30 cellular contexts compared by ENCODE assay signal in the genomic region with DNA sequence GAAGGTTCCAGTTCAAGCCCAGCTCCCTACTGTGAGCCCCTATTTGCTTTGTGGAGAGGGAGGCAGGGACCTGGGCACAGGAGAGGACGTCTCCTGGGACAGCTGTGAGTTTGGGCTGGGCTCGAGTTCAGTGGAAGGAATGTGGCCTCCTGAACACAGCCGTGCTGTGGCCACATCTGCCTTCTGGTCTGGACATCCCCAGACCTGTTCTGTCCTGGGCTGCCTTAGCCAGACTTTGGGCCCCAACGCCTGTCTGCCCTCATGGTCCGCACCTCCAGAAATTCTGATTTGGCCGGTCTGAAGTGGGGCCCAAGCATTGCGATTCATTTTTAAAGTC.
DNase-seq lines count a peak whose midpoint lies in the region; ATAC-seq, FAIRE-seq and TF ChIP-seq lines count a peak whose summit lies in the region.
"Had no signal": no experiment of that assay in that cellular context is flagged by ENCODE, and none has a peak within 500 bp of the region (broad histone marks: within the 10 kb centered on the region; RNA-seq: fewer than 3 reads in every experiment).

No MANE protein-coding gene starts in this region.

- H3K4me3 ChIP-seq in adrenal gland (no peak overlapping the region), kidney (ENCODE audit: low read length in 2 of 2) (no peak overlapping the region), smooth muscle cell (no peak overlapping the region)
- H3K4me3 ChIP-seq: A549, GM23248, heart right ventricle, left lung, mucosa of descending colon, neural progenitor cell, prostate gland, skin epidermis, tibial artery had no signal

- no peak overlapping the region for H3K4me2 ChIP-seq in smooth muscle cell
- H3K4me2 ChIP-seq: neural progenitor cell had no signal

- no peak for TF ChIP-seq POLR2A in adrenal gland (IDR thresholded peaks at IDR 0.05)

- FAIRE-seq in kidney (lab: Jason Lieb, UNC): no peak
- FAIRE-seq: A549 had no signal

- no peaks in the 10 kb centered on the region for H3K9me3 Mint-ChIP-seq in activated CD8-positive, alpha-beta memory T cell treated with anti-CD3 and anti-CD28 coated beads, Interleukin-2, amount 10 ng/mL, durations not matched to agents 7 days and 5 days (ENCODE audit: low read depth)
- H3K9me3 Mint-ChIP-seq: dendritic cell treated with granulocyte-macrophage colony-stimulating factor and Interleukin-4, amounts not matched to agents 40 ng/mL and 50 ng/mL, for 4 days; neural progenitor cell had no signal

- DNase-seq in activated CD8-positive, alpha-beta memory T cell treated with anti-CD3 and anti-CD28 coated beads, Interleukin-2, amount 10 ng/mL, durations not matched to agents 7 days and 5 days: no peak
- no peak for DNase-seq in activated CD8-positive, alpha-beta memory T cell treated with anti-CD3 and anti-CD28 coated beads, Interleukin-2, amount 50 U/mL, for 4 hours
- no peak for DNase-seq in adrenal gland
- DNase-seq in kidney: peak; percentile 52
- no peak for DNase-seq in smooth muscle cell (lab: John Stamatoyannopoulos, UW; ENCODE audit: unreplicated experiment)
- no peak for DNase-seq in NOMO-1 treated with DMSO at 0.1 percent for 48 hours (lab: John Stamatoyannopoulos, UW; ENCODE audit: unreplicated experiment)
- no peak for DNase-seq in left ventricle myocardium superior
- DNase-seq: activated CD4-positive, alpha-beta T cell treated with anti-CD3 and anti-CD28 coated beads for 36 hours; activated CD8-positive, alpha-beta memory T cell treated with anti-CD3 and anti-CD28 coated beads, Interleukin-2, amount 50 U/mL, for 48 hours; activated gamma-delta T cell treated with Interleukin-2 at 50 U/mL for 16 hours; BE2C; COR-L47; GM23248; heart right ventricle; left lung; mucosa of descending colon; NCI-H1092; NCI-H2029; NCI-H345; NCI-H82; SHP77; stimulated activated CD4-positive, alpha-beta T cell treated with anti-CD3 and anti-CD28 coated beads, Interleukin-4, amount 100 ng/mL, for 24 hours; stimulated activated naive CD4-positive, alpha-beta T cell treated with Interleukin-2 at 50 U/mL for 16 hours; tibial artery had no signal

- CTCF ChIA-PET in activated CD8-positive, alpha-beta memory T cell treated with anti-CD3 and anti-CD28 coated beads, Interleukin-2, amount 10 ng/mL, durations not matched to agents 7 days and 5 days (lab: Charles Lee): interaction anchor here (0.9 to 3.3 kb wide), 3 partner anchors 8 to 29 kb away, joined by 4 to 17 read pairs (median 6); no protein-coding TSS in a partner anchor

- peaks cover 86% of the 10 kb centered on the region for H3K4me1 Mint-ChIP-seq in activated CD8-positive, alpha-beta memory T cell treated with anti-CD3 and anti-CD28 coated beads, Interleukin-2, amount 10 ng/mL, durations not matched to agents 7 days and 5 days

- peaks cover 30% of the 10 kb centered on the region for H3F3A ChIP-seq in smooth muscle cell (ENCODE audit: low read depth)

- peaks cover 83% of the 10 kb centered on the region for H3K79me2 ChIP-seq in smooth muscle cell (ENCODE audit: low read depth)

- H3K9ac ChIP-seq in kidney (ENCODE audit: low read length in 2 of 2) (no peak overlapping the region), smooth muscle cell (ENCODE audit: low read depth) (no peak overlapping the region)
- H3K9ac ChIP-seq: GM23248, neural progenitor cell had no signal

- H3K4me1 ChIP-seq in adrenal gland (replicated peaks in 1 of 2): peaks cover 24 to 47% of the 10 kb centered on the region in 2 donors
- H3K4me1 ChIP-seq in kidney (ENCODE audit: control insufficient read depth in 1 of 2, insufficient read depth in 1 of 2, low read depth in 1 of 2, low read length in 2 of 2): peaks cover 30 to 35% of the 10 kb centered on the region in 2 donors
- peaks cover 26% of the 10 kb centered on the region for H3K4me1 ChIP-seq in smooth muscle cell (ENCODE audit: low read depth)
- H3K4me1 ChIP-seq: neural progenitor cell, prostate gland, tibial artery had no signal

- peaks cover 51% of the 10 kb centered on the region for H4K20me1 ChIP-seq in smooth muscle cell (ENCODE audit: low read depth)

- WGBS in adrenal gland, 4 donors: 66 to 77% (median 72%) methylated on average over 7 of the region's 7 CpGs
- WGBS in smooth muscle cell (ENCODE audit: low lambda C conversion rate): 74% methylated on average over 7 of the region's 7 CpGs

- no peak for ATAC-seq in activated CD8-positive, alpha-beta memory T cell treated with anti-CD3 and anti-CD28 coated beads, Interleukin-2, amount 10 ng/mL, durations not matched to agents 7 days and 5 days
- ATAC-seq in HG02588 (IDR thresholded peaks at IDR 0.05; ENCODE audit: unreplicated experiment): no peak
- no peak for ATAC-seq in left ventricle myocardium superior
- ATAC-seq: A549; activated CD4-positive, alpha-beta T cell treated with anti-CD3 and anti-CD28 coated beads for 36 hours; heart right ventricle; left lung had no signal

- H3K27ac Mint-ChIP-seq in activated CD8-positive, alpha-beta memory T cell treated with anti-CD3 and anti-CD28 coated beads, Interleukin-2, amount 10 ng/mL, durations not matched to agents 7 days and 5 days: peak overlapping the region; percentile 80
- H3K27ac Mint-ChIP-seq: activated CD4-positive, alpha-beta T cell treated with anti-CD3 and anti-CD28 coated beads for 36 hours; dendritic cell treated with granulocyte-macrophage colony-stimulating factor and Interleukin-4, amounts not matched to agents 40 ng/mL and 50 ng/mL, for 4 days; neural progenitor cell had no signal

- TF ChIP-seq CTCF in adrenal gland (IDR thresholded peaks at IDR 0.05): no peak
- no peak for TF ChIP-seq CTCF in kidney (IDR thresholded peaks at IDR 0.05; ENCODE audit: borderline replicate concordance, extremely low read depth, insufficient read depth)
- no peak for TF ChIP-seq CTCF in smooth muscle cell (IDR thresholded peaks at IDR 0.05; ENCODE audit: borderline replicate concordance, insufficient read depth, poor library complexity, severe bottlenecking)

- peak overlapping the region in 4 of 5 donors; percentile 25 to 76 (median 58) for H3K27ac ChIP-seq in adrenal gland
- no peak overlapping the region for H3K27ac ChIP-seq in kidney (ENCODE audit: low read depth in 2 of 2, low read length in 2 of 2)
- H3K27ac ChIP-seq in smooth muscle cell (ENCODE audit: low read depth): peak overlapping the region; percentile 98
- H3K27ac ChIP-seq: GM23248, left lung, neural progenitor cell, prostate gland, tibial artery had no signal

- H3K4me3 Mint-ChIP-seq in activated CD8-positive, alpha-beta memory T cell treated with anti-CD3 and anti-CD28 coated beads, Interleukin-2, amount 10 ng/mL, durations not matched to agents 7 days and 5 days: no peak overlapping the region
- H3K4me3 Mint-ChIP-seq: activated CD4-positive, alpha-beta T cell treated with anti-CD3 and anti-CD28 coated beads for 36 hours; dendritic cell treated with granulocyte-macrophage colony-stimulating factor and Interleukin-4, amounts not matched to agents 40 ng/mL and 50 ng/mL, for 4 days; neural progenitor cell had no signal

- peaks cover 15% of the 10 kb centered on the region for H3K36me3 Mint-ChIP-seq in activated CD8-positive, alpha-beta memory T cell treated with anti-CD3 and anti-CD28 coated beads, Interleukin-2, amount 10 ng/mL, durations not matched to agents 7 days and 5 days
- H3K36me3 Mint-ChIP-seq: neural progenitor cell had no signal

- H3K27me3 ChIP-seq in adrenal gland (no peaks in the 10 kb centered on the region), smooth muscle cell (ENCODE audit: low read depth) (no peaks in the 10 kb centered on the region)
- H3K27me3 ChIP-seq: BE2C, heart right ventricle, left lung, neural progenitor cell, tibial artery had no signal

- intact Hi-C loops in adrenal gland (cut with DNase I): no loop called here
- intact Hi-C loops in kidney (cut with DNase I): no loop called here
- intact Hi-C loops in left ventricle myocardium superior (cut with micrococcal nuclease): no loop called here

- no peaks in the 10 kb centered on the region for H3K27me3 Mint-ChIP-seq in activated CD8-positive, alpha-beta memory T cell treated with anti-CD3 and anti-CD28 coated beads, Interleukin-2, amount 10 ng/mL, durations not matched to agents 7 days and 5 days
- H3K27me3 Mint-ChIP-seq: activated CD4-positive, alpha-beta T cell treated with anti-CD3 and anti-CD28 coated beads for 36 hours; dendritic cell treated with granulocyte-macrophage colony-stimulating factor and Interleukin-4, amounts not matched to agents 40 ng/mL and 50 ng/mL, for 4 days had no signal

- H3K9me3 ChIP-seq in adrenal gland (replicated peaks in 1 of 3) (no peaks in the 10 kb centered on the region), kidney (ENCODE audit: control insufficient read depth in 1 of 2, low read length in 2 of 2) (no peaks in the 10 kb centered on the region), smooth muscle cell (replicated peaks; ENCODE audit: low read depth) (no peaks in the 10 kb centered on the region)
- H3K9me3 ChIP-seq: A549, BE2C, heart right ventricle, left lung, mucosa of descending colon, prostate gland, tibial artery had no signal

- H2AFZ ChIP-seq in smooth muscle cell (ENCODE audit: low read depth): no peak overlapping the region
- H2AFZ ChIP-seq: GM23248, neural progenitor cell had no signal

- H3K36me3 ChIP-seq in adrenal gland (replicated peaks in 1 of 2) (no peaks in the 10 kb centered on the region), kidney (ENCODE audit: control insufficient read depth in 1 of 2, insufficient read depth in 2 of 2, low read length in 2 of 2) (no peaks in the 10 kb centered on the region), smooth muscle cell (ENCODE audit: low read depth) (no peaks in the 10 kb centered on the region)
- H3K36me3 ChIP-seq: BE2C, heart right ventricle, left lung, neural progenitor cell, prostate gland, tibial artery had no signal

Comparison
In these comparisons a context has a peak if more than half of its experiments do, and no peak if none do; other contexts are left out.
1. H3K27ac ChIP-seq: peak in adrenal gland (4 of 5) and smooth muscle cell (single experiment); none in kidney (0 of 2).